In genomic region chr2:235270291-235270690, GRCh38 we compare ENCODE assay signal across 18 cellular contexts.
DNase-seq lines count a peak whose midpoint lies in the region; ATAC-seq and TF ChIP-seq lines count a peak whose summit lies in the region.
"Had no signal": no experiment of that assay in that cellular context is flagged by ENCODE, and none has a peak within 500 bp of the region (broad histone marks: within the 10 kb centered on the region; RNA-seq: fewer than 3 reads in every experiment).

No MANE protein-coding gene starts in this region.

- intact Hi-C loops in left ventricle myocardium inferior (cut with micrococcal nuclease) = no loop called here

- H3K27me3 ChIP-seq in BLaER1 (no peaks in the 10 kb centered on the region), KMS-11 (ENCODE audit: insufficient read depth, low read depth) (peaks cover 69% of the 10 kb centered on the region), left ventricle myocardium inferior (ENCODE audit: low read depth) (peaks cover 59% of the 10 kb centered on the region)
- H3K27me3 ChIP-seq: SJCRH30, upper lobe of left lung had no signal

- POLR2A ChIA-PET in naive thymus-derived CD8-positive, alpha-beta T cell (lab: Charles Lee) = no interaction called here

- H4K20me1 ChIP-seq in BLaER1 = no peaks in the 10 kb centered on the region
- no peaks in the 10 kb centered on the region for H4K20me1 ChIP-seq in KMS-11 (ENCODE audit: insufficient read depth)

- no peak overlapping the region for H3K27ac Mint-ChIP-seq in naive thymus-derived CD8-positive, alpha-beta T cell
- H3K27ac Mint-ChIP-seq: CD8-positive, alpha-beta T cell had no signal

- H3K27ac ChIP-seq in BLaER1 (no peak overlapping the region), KMS-11 (no peak overlapping the region), left ventricle myocardium inferior (replicated peaks) (no peak overlapping the region)
- H3K27ac ChIP-seq: PC-9, SJCRH30, upper lobe of left lung had no signal

- peaks cover 0 to 4% (median 3%) of the 10 kb centered on the region in 4 donors for H3K4me1 Mint-ChIP-seq in naive thymus-derived CD8-positive, alpha-beta T cell

- H3K4me3 ChIP-seq in BLaER1 = no peak overlapping the region
- no peak overlapping the region for H3K4me3 ChIP-seq in KMS-11 (IDR thresholded peaks at IDR 0.05; ENCODE audit: insufficient read depth, low read depth, low read length)
- H3K4me3 ChIP-seq in left ventricle myocardium inferior = no peak overlapping the region
- H3K4me3 ChIP-seq: PC-9, SJCRH30, upper lobe of left lung had no signal

- TF ChIP-seq CTCF in KMS-11 (conservative IDR thresholded peaks at IDR 0.05; ENCODE audit: low read depth, low read length) (no peak), left ventricle myocardium inferior (IDR thresholded peaks at IDR 0.05; ENCODE audit: borderline replicate concordance) (no peak)

- H3K9me3 Mint-ChIP-seq in naive thymus-derived CD8-positive, alpha-beta T cell = peaks cover 0 to 8% (median 0%) of the 10 kb centered on the region in 9 donors
- H3K9me3 Mint-ChIP-seq: CD8-positive, alpha-beta T cell had no signal

- H3K79me2 ChIP-seq in KMS-11 (ENCODE audit: insufficient read depth, low read depth) = no peaks in the 10 kb centered on the region

- peak overlapping the region in 1 of 10 donors; percentile 28 for H3K4me3 Mint-ChIP-seq in naive thymus-derived CD8-positive, alpha-beta T cell
- H3K4me3 Mint-ChIP-seq: CD8-positive, alpha-beta T cell had no signal

- H3K9ac ChIP-seq in BLaER1 = no peak overlapping the region
- no peak overlapping the region for H3K9ac ChIP-seq in KMS-11

- H3K36me3 Mint-ChIP-seq in naive thymus-derived CD8-positive, alpha-beta T cell = no peaks in the 10 kb centered on the region
- H3K36me3 Mint-ChIP-seq: CD8-positive, alpha-beta T cell had no signal

- no peak for DNase-seq in left ventricle myocardium inferior
- no peak for DNase-seq in Ammon's horn (ENCODE audit: low spot score)
- no peak for DNase-seq in naive thymus-derived CD8-positive, alpha-beta T cell
- no peak for DNase-seq in NCI-H1436 (lab: John Stamatoyannopoulos, UW)
- DNase-seq: DMS79 treated with DMSO at 0.1 percent for 48 hours, hippocampal formation, kidney, NCI-H1105, NCI-H2171, NCI-H774, SJCRH30, upper lobe of left lung had no signal

- no peak overlapping the region for H2AFZ ChIP-seq in KMS-11 (ENCODE audit: low read depth)
- H2AFZ ChIP-seq: PC-9 had no signal

- H3K4me2 ChIP-seq in BLaER1 (0 out of 2 replicates have a peak overlapping the region, but pooled peaks have one; percentile 1), KMS-11 (peak overlapping the region; percentile 64)
- H3K4me2 ChIP-seq: PC-9 had no signal

- no peaks in the 10 kb centered on the region for H3K36me3 ChIP-seq in BLaER1
- no peaks in the 10 kb centered on the region for H3K36me3 ChIP-seq in KMS-11 (ENCODE audit: insufficient read depth)
- no peaks in the 10 kb centered on the region for H3K36me3 ChIP-seq in left ventricle myocardium inferior
- H3K36me3 ChIP-seq: SJCRH30, upper lobe of left lung had no signal

- peaks cover 44 to 66% (median 48%) of the 10 kb centered on the region in 5 donors for H3K27me3 Mint-ChIP-seq in naive thymus-derived CD8-positive, alpha-beta T cell

- ATAC-seq in GM19395 (IDR thresholded peaks at IDR 0.05; ENCODE audit: unreplicated experiment) = peak; percentile 68
- ATAC-seq in HG02885 (IDR thresholded peaks at IDR 0.05; ENCODE audit: poor library complexity, unreplicated experiment) = peak; percentile 73
- no peak for ATAC-seq in naive thymus-derived CD8-positive, alpha-beta T cell
- ATAC-seq: CD8-positive, alpha-beta T cell had no signal

- H3K4me1 ChIP-seq in BLaER1 (peaks cover 42% of the 10 kb centered on the region), KMS-11 (ENCODE audit: low read depth, poor library complexity, severe bottlenecking) (peaks cover 26% of the 10 kb centered on the region), left ventricle myocardium inferior (no peaks in the 10 kb centered on the region)
- H3K4me1 ChIP-seq: SJCRH30 had no signal

- no peaks in the 10 kb centered on the region for H3K9me3 ChIP-seq in BLaER1
- H3K9me3 ChIP-seq in left ventricle myocardium inferior (replicated peaks) = peaks cover 15% of the 10 kb centered on the region
- H3K9me3 ChIP-seq: SJCRH30, upper lobe of left lung had no signal

Comparison
In these comparisons a context has a peak if more than half of its experiments do, and no peak if none do; other contexts are left out.
1. ATAC-seq: peak in GM19395 (single experiment) and HG02885 (single experiment); none in naive thymus-derived CD8-positive, alpha-beta T cell (0 of 2).